22 cellular contexts compared by ENCODE assay signal in the genomic region with DNA sequence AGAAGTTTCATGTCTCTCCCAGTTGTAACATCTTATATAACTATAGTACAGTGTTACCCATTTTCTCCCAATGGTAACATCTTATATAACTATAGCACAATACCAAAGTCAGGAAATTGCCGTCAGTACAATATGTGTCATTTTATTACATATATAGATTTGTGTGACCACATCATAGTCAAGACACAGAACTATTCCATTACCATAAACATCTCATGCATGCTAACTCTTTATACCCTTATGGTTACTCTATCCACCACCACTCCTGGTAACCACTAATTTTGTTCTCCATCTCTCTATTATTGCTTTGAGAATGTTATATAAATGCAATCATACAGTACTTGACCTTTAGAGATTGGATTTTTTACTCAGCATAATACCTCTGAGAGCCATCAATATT.
"Had no signal": no experiment of that assay in that cellular context is flagged by ENCODE, and none has a peak within 500 bp of the region (broad histone marks: within the 10 kb centered on the region; RNA-seq: fewer than 3 reads in every experiment).

No MANE protein-coding gene starts in this region.

- H3K36me3 ChIP-seq: gastrocnemius medialis, thoracic aorta had no signal

- H3K4me3 Mint-ChIP-seq: activated CD4-positive, alpha-beta T cell treated with anti-CD3 and anti-CD28 coated beads for 36 hours; activated naive CD4-positive, alpha-beta T cell treated with anti-CD3 and anti-CD28 coated beads, Interleukin-2, amount 10 ng/mL, durations not matched to agents 7 days and 5 days; effector memory CD8-positive, alpha-beta T cell; nephron; T-helper 2 cell treated with Interferon-gamma antibody and Interleukin-4, amounts not matched to agents 5 μg/mL and 100 μg/mL, for 36 hours had no signal

- H3K27me3 ChIP-seq: gastrocnemius medialis, hepatocyte had no signal

- H3K36me3 Mint-ChIP-seq: activated naive CD4-positive, alpha-beta T cell treated with anti-CD3 and anti-CD28 coated beads, Interleukin-2, amount 10 ng/mL, durations not matched to agents 7 days and 5 days had no signal

- H3K27ac Mint-ChIP-seq: activated CD4-positive, alpha-beta T cell treated with anti-CD3 and anti-CD28 coated beads for 36 hours; activated naive CD4-positive, alpha-beta T cell treated with anti-CD3 and anti-CD28 coated beads, Interleukin-2, amount 10 ng/mL, durations not matched to agents 7 days and 5 days; effector memory CD8-positive, alpha-beta T cell; T-helper 2 cell treated with Interferon-gamma antibody and Interleukin-4, amounts not matched to agents 5 μg/mL and 100 μg/mL, for 36 hours had no signal

- DNase-seq: activated CD4-positive, alpha-beta T cell treated with anti-CD3 and anti-CD28 coated beads for 36 hours; activated CD4-positive, CD25-positive, alpha-beta regulatory T cell; activated CD8-positive, alpha-beta memory T cell treated with anti-CD3 and anti-CD28 coated beads for 24 hours; activated gamma-delta T cell; activated naive CD4-positive, alpha-beta T cell treated with anti-CD3 and anti-CD28 coated beads, Interleukin-2, amount 10 ng/mL, durations not matched to agents 7 days and 5 days; amygdala; caudate nucleus; cortex of kidney; effector memory CD8-positive, alpha-beta T cell; erythroblast; gastrocnemius medialis; glutamatergic neuron; islet precursor cell; left ventricle myocardium superior; posterior cingulate gyrus; right cardiac atrium; stimulated activated naive CD4-positive, alpha-beta T cell treated with Interleukin-2 at 50 U/mL for 16 hours; trophoblast cell had no signal

- H3K4me1 ChIP-seq: gastrocnemius medialis had no signal

- H3K4me1 Mint-ChIP-seq: activated naive CD4-positive, alpha-beta T cell treated with anti-CD3 and anti-CD28 coated beads, Interleukin-2, amount 10 ng/mL, durations not matched to agents 7 days and 5 days; nephron had no signal

- H3K4me3 ChIP-seq: gastrocnemius medialis, hepatocyte, thoracic aorta had no signal

- H3K9me3 Mint-ChIP-seq: activated naive CD4-positive, alpha-beta T cell treated with anti-CD3 and anti-CD28 coated beads, Interleukin-2, amount 10 ng/mL, durations not matched to agents 7 days and 5 days; effector memory CD8-positive, alpha-beta T cell; T-helper 2 cell treated with Interferon-gamma antibody and Interleukin-4, amounts not matched to agents 5 μg/mL and 100 μg/mL, for 36 hours had no signal

- H3K27me3 Mint-ChIP-seq: activated CD4-positive, alpha-beta T cell treated with anti-CD3 and anti-CD28 coated beads for 36 hours; activated naive CD4-positive, alpha-beta T cell treated with anti-CD3 and anti-CD28 coated beads, Interleukin-2, amount 10 ng/mL, durations not matched to agents 7 days and 5 days; effector memory CD8-positive, alpha-beta T cell had no signal

- ATAC-seq: activated CD4-positive, alpha-beta T cell treated with anti-CD3 and anti-CD28 coated beads for 36 hours; effector memory CD8-positive, alpha-beta T cell; gastrocnemius medialis; left ventricle myocardium superior; right cardiac atrium had no signal

- H3K9me3 ChIP-seq: gastrocnemius medialis, thoracic aorta had no signal

- H3K27ac ChIP-seq: gastrocnemius medialis, hepatocyte, thoracic aorta had no signal
